In genomic region chr18:56709463-56709862, GRCh38 we compare ENCODE assay signal across 8 cellular contexts. TPM values are rescaled to one million over a fixed set of nuclear protein-coding genes. Genes with fewer than 3 reads are reported as not detected.
DNase-seq lines count a peak whose midpoint lies in the region; ATAC-seq and TF ChIP-seq lines count a peak whose summit lies in the region.

No MANE protein-coding gene starts in this region.

- H3K9me3 ChIP-seq in CD4-positive, alpha-beta T cell (ENCODE audit: control insufficient read depth, low read length) = no peaks in the 10 kb centered on the region

- peak in 4 of 10 experiments; percentile 20 to 30 (median 26) for DNase-seq in CD4-positive, alpha-beta T cell
- DNase-seq in NAMALWA (ENCODE audit: low spot score) (peak; percentile 62), islet precursor cell (peak; percentile 66), occipital lobe (lab: John Stamatoyannopoulos, UW) (no peak), GDM1 (lab: John Stamatoyannopoulos, UW) (no peak)
- DNase-seq in activated CD8-positive, alpha-beta T cell treated with anti-CD3 and anti-CD28 coated beads, Interleukin-2, amount 10 ng/mL, durations not matched to agents 7 days and 5 days = peak; percentile 70

- peaks cover 6% of the 10 kb centered on the region for H3K36me3 Mint-ChIP-seq in CD4-positive, alpha-beta T cell (ENCODE audit: low read depth)
- peaks cover 9% of the 10 kb centered on the region for H3K36me3 Mint-ChIP-seq in activated CD8-positive, alpha-beta T cell treated with anti-CD3 and anti-CD28 coated beads, Interleukin-2, amount 10 ng/mL, durations not matched to agents 7 days and 5 days (ENCODE audit: low read depth)

- no peaks in the 10 kb centered on the region for H3K27me3 Mint-ChIP-seq in CD4-positive, alpha-beta T cell
- no peaks in the 10 kb centered on the region for H3K27me3 Mint-ChIP-seq in activated CD8-positive, alpha-beta T cell treated with anti-CD3 and anti-CD28 coated beads, Interleukin-2, amount 10 ng/mL, durations not matched to agents 7 days and 5 days (ENCODE audit: low read depth)

- H3K27ac Mint-ChIP-seq in CD4-positive, alpha-beta T cell = no peak overlapping the region
- H3K27ac Mint-ChIP-seq in activated CD8-positive, alpha-beta T cell treated with anti-CD3 and anti-CD28 coated beads, Interleukin-2, amount 10 ng/mL, durations not matched to agents 7 days and 5 days = no peak overlapping the region

- peaks cover 4% of the 10 kb centered on the region for H3K4me1 Mint-ChIP-seq in CD4-positive, alpha-beta T cell (ENCODE audit: low read depth)
- H3K4me1 Mint-ChIP-seq in activated CD8-positive, alpha-beta T cell treated with anti-CD3 and anti-CD28 coated beads, Interleukin-2, amount 10 ng/mL, durations not matched to agents 7 days and 5 days (ENCODE audit: low read depth) = peaks cover 5% of the 10 kb centered on the region

- no peaks in the 10 kb centered on the region for H3K27me3 ChIP-seq in CD4-positive, alpha-beta T cell (ENCODE audit: control insufficient read depth, insufficient read depth, low read length)

- no peak overlapping the region for H3K4me3 Mint-ChIP-seq in CD4-positive, alpha-beta T cell
- no peak overlapping the region for H3K4me3 Mint-ChIP-seq in activated CD8-positive, alpha-beta T cell treated with anti-CD3 and anti-CD28 coated beads, Interleukin-2, amount 10 ng/mL, durations not matched to agents 7 days and 5 days

- no peaks in the 10 kb centered on the region for H3K9me3 Mint-ChIP-seq in CD4-positive, alpha-beta T cell
- H3K9me3 Mint-ChIP-seq in activated CD8-positive, alpha-beta T cell treated with anti-CD3 and anti-CD28 coated beads, Interleukin-2, amount 10 ng/mL, durations not matched to agents 7 days and 5 days (ENCODE audit: insufficient read depth) = no peaks in the 10 kb centered on the region

- ATAC-seq in CD4-positive, alpha-beta T cell (ENCODE audit: poor library complexity) = peak; percentile 100
- ATAC-seq in GM18511 (IDR thresholded peaks at IDR 0.05; ENCODE audit: unreplicated experiment) (peak; percentile 99), HG02840 (IDR thresholded peaks at IDR 0.05; ENCODE audit: low FRiP score, unreplicated experiment) (peak; percentile 86)
- peak; percentile 100 for ATAC-seq in activated CD8-positive, alpha-beta T cell treated with anti-CD3 and anti-CD28 coated beads, Interleukin-2, amount 10 ng/mL, durations not matched to agents 7 days and 5 days

- POLR2A ChIA-PET in CD4-positive, alpha-beta T cell (lab: Charles Lee) = interaction anchor here (1.0 kb wide), 1 partner anchor 58 kb away, joined by 3 read pairs; no protein-coding TSS in a partner anchor
- POLR2A ChIA-PET in activated CD8-positive, alpha-beta T cell treated with anti-CD3 and anti-CD28 coated beads, Interleukin-2, amount 10 ng/mL, durations not matched to agents 7 days and 5 days (lab: Charles Lee) = interaction anchor here (0.6 kb wide), 1 partner anchor 58 kb away, joined by 3 read pairs; the partner anchor contains the start of gene WDR7

- CTCF ChIA-PET in CD4-positive, alpha-beta T cell (lab: Charles Lee) = interaction anchor here (0.7 to 1.2 kb wide), 2 partner anchors 9 to 93 kb away, joined by 3 to 8 read pairs; no protein-coding TSS in a partner anchor
- CTCF ChIA-PET in activated CD8-positive, alpha-beta T cell treated with anti-CD3 and anti-CD28 coated beads, Interleukin-2, amount 10 ng/mL, durations not matched to agents 7 days and 5 days (lab: Charles Lee) = interaction anchor here (0.6 to 5.1 kb wide), 16 partner anchors 8 to 853 kb away, joined by 3 to 73 read pairs (median 4); partner anchors contain the start of genes TXNL1 and WDR7

- TF ChIP-seq CTCF in CD4-positive, alpha-beta T cell (IDR thresholded peaks at IDR 0.05) = peak; percentile 53

- H3K27ac ChIP-seq in CD4-positive, alpha-beta T cell (ENCODE audit: low read depth, low read length) = no peak overlapping the region

- intact Hi-C loops in CD4-positive, alpha-beta T cell (cut with DNase I, micrococcal nuclease) = loop anchor here (5.0 to 10.0 kb wide), 3 partner anchors 57 to 1292 kb away; partner anchors contain the start of genes TCF4 (in 1 of the 2) and WDR7 (in 1 of the 2)

RNA-seq across cellular contexts. Expression of gene WDR7, which starts 58.3 kb away (rescaled TPM):
- 10 to 100 TPM; 28.8 to 30.5 TPM for total RNA-seq in CD4-positive, alpha-beta T cell
- total RNA-seq in activated CD8-positive, alpha-beta T cell treated with anti-CD3 and anti-CD28 coated beads, Interleukin-2, amount 10 ng/mL, durations not matched to agents 7 days and 5 days = 10 to 100 TPM; 39.7 to 44.2 TPM
- total RNA-seq in occipital lobe = 132 TPM

Comparison
In these comparisons a context has a peak if more than half of its experiments do, and no peak if none do; other contexts are left out.
1. DNase-seq: peak in NAMALWA (single experiment), activated CD8-positive, alpha-beta T cell treated with anti-CD3 and anti-CD28 coated beads, Interleukin-2, amount 10 ng/mL, durations not matched to agents 7 days and 5 days (single experiment) and islet precursor cell (single experiment); none in occipital lobe (single experiment) and GDM1 (single experiment).
2. Peak in every context shown above with its lines, with median percentiles within 50 percentile points of each other: ATAC-seq.